Comparison of ENCODE assay signal across 14 cellular contexts in genomic region chr13:73056054-73056962, GRCh38. TPM values are rescaled to one million over a fixed set of nuclear protein-coding genes. Genes with fewer than 3 reads are reported as not detected.
A peak's percentile ranks its signal among the peaks of the same experiment; 100 is the strongest.
DNase-seq lines count a peak whose midpoint lies in the region; ATAC-seq and TF ChIP-seq lines count a peak whose summit lies in the region.
"Had no signal": no experiment of that assay in that cellular context is flagged by ENCODE, and none has a peak within 500 bp of the region (broad histone marks: within the 10 kb centered on the region; RNA-seq: fewer than 3 reads in every experiment).

No MANE protein-coding gene starts in this region.

- no peak for ATAC-seq in activated CD4-positive, alpha-beta T cell treated with anti-CD3 and anti-CD28 coated beads for 36 hours
- ATAC-seq: gastrocnemius medialis had no signal

- peaks cover 22% of the 10 kb centered on the region for H3K27me3 Mint-ChIP-seq in activated naive CD4-positive, alpha-beta T cell treated with anti-CD3 and anti-CD28 coated beads for 36 hours (ENCODE audit: low read depth)
- H3K27me3 Mint-ChIP-seq in activated CD4-positive, alpha-beta T cell treated with anti-CD3 and anti-CD28 coated beads for 36 hours = peaks cover 24% of the 10 kb centered on the region

- POLR2A ChIA-PET in activated CD4-positive, alpha-beta T cell treated with anti-CD3 and anti-CD28 coated beads for 36 hours (lab: Charles Lee) = interaction anchor here (0.6 kb wide), 1 partner anchor 592 kb away, joined by 3 read pairs; no protein-coding TSS in a partner anchor

- no peak overlapping the region for H3K4me3 ChIP-seq in astrocyte of the cerebellum (ENCODE audit: low read depth, low read length)
- H3K4me3 ChIP-seq: gastrocnemius medialis had no signal

- DNase-seq in A172 (ENCODE audit: low spot score) (peak; percentile 78), HS-27A (ENCODE audit: low read depth) (peak; percentile 60), astrocyte of the cerebellum (ENCODE audit: low read depth) (peak; percentile 80), kidney tubule cell (ENCODE audit: low spot score) (peak; percentile 94), iPS-NIHi11 (ENCODE audit: low spot score) (no peak), globus pallidus (ENCODE audit: low spot score) (no peak)
- no peak for DNase-seq in activated naive CD4-positive, alpha-beta T cell treated with anti-CD3 and anti-CD28 coated beads for 36 hours
- DNase-seq in activated CD4-positive, alpha-beta T cell treated with anti-CD3 and anti-CD28 coated beads for 36 hours = no peak
- DNase-seq: activated CD4-positive, alpha-beta T cell treated with anti-CD3 and anti-CD28 coated beads for 4 hours; activated naive CD8-positive, alpha-beta T cell treated with anti-CD3 and anti-CD28 coated beads, Interleukin-2, amount 10 ng/mL, durations not matched to agents 7 days and 5 days; gastrocnemius medialis; NCI-H1092 treated with DMSO at 0.1 percent for 48 hours; stimulated activated CD4-positive, alpha-beta T cell treated with anti-CD3 and anti-CD28 coated beads, Interleukin-4, amount 100 ng/mL, for 1 hour had no signal

- H3K36me3 Mint-ChIP-seq in activated naive CD4-positive, alpha-beta T cell treated with anti-CD3 and anti-CD28 coated beads for 36 hours (ENCODE audit: low read depth) = no peaks in the 10 kb centered on the region
- H3K36me3 Mint-ChIP-seq in activated CD4-positive, alpha-beta T cell treated with anti-CD3 and anti-CD28 coated beads for 36 hours (ENCODE audit: low read depth) = no peaks in the 10 kb centered on the region
- H3K36me3 Mint-ChIP-seq: activated naive CD8-positive, alpha-beta T cell treated with anti-CD3 and anti-CD28 coated beads, Interleukin-2, amount 10 ng/mL, durations not matched to agents 7 days and 5 days had no signal

- TF ChIP-seq CTCF in astrocyte of the cerebellum (IDR thresholded peaks at IDR 0.05; ENCODE audit: low read depth, low read length, missing control alignments) = no peak

- no peak overlapping the region for H3K27ac Mint-ChIP-seq in activated naive CD4-positive, alpha-beta T cell treated with anti-CD3 and anti-CD28 coated beads for 36 hours
- no peak overlapping the region for H3K27ac Mint-ChIP-seq in activated CD4-positive, alpha-beta T cell treated with anti-CD3 and anti-CD28 coated beads for 36 hours
- H3K27ac Mint-ChIP-seq: activated naive CD8-positive, alpha-beta T cell treated with anti-CD3 and anti-CD28 coated beads, Interleukin-2, amount 10 ng/mL, durations not matched to agents 7 days and 5 days; B cell had no signal

- in situ Hi-C loops in astrocyte of the cerebellum (cut with HindIII; ENCODE audit: low sequenced_read_pairs) = no loop called here

- H3K4me1 Mint-ChIP-seq in activated naive CD4-positive, alpha-beta T cell treated with anti-CD3 and anti-CD28 coated beads for 36 hours (ENCODE audit: low read depth) = peaks cover 15% of the 10 kb centered on the region
- peaks cover 16% of the 10 kb centered on the region for H3K4me1 Mint-ChIP-seq in activated CD4-positive, alpha-beta T cell treated with anti-CD3 and anti-CD28 coated beads for 36 hours

- CTCF ChIA-PET in activated naive CD4-positive, alpha-beta T cell treated with anti-CD3 and anti-CD28 coated beads for 36 hours (lab: Charles Lee) = interaction anchor here (0.6 to 1.4 kb wide), 2 partner anchors 16 to 19 kb away, joined by 3 read pairs; no protein-coding TSS in a partner anchor
- CTCF ChIA-PET in activated CD4-positive, alpha-beta T cell treated with anti-CD3 and anti-CD28 coated beads for 36 hours (lab: Charles Lee) = interaction anchor here (0.6 kb wide), 1 partner anchor 275 kb away, joined by 4 read pairs; no protein-coding TSS in a partner anchor

- no peaks in the 10 kb centered on the region for H3K9me3 Mint-ChIP-seq in activated naive CD4-positive, alpha-beta T cell treated with anti-CD3 and anti-CD28 coated beads for 36 hours
- H3K9me3 Mint-ChIP-seq in activated CD4-positive, alpha-beta T cell treated with anti-CD3 and anti-CD28 coated beads for 36 hours (ENCODE audit: low read depth) = no peaks in the 10 kb centered on the region
- H3K9me3 Mint-ChIP-seq: activated naive CD8-positive, alpha-beta T cell treated with anti-CD3 and anti-CD28 coated beads, Interleukin-2, amount 10 ng/mL, durations not matched to agents 7 days and 5 days had no signal

- no peak overlapping the region for H3K4me3 Mint-ChIP-seq in activated naive CD4-positive, alpha-beta T cell treated with anti-CD3 and anti-CD28 coated beads for 36 hours
- no peak overlapping the region for H3K4me3 Mint-ChIP-seq in activated CD4-positive, alpha-beta T cell treated with anti-CD3 and anti-CD28 coated beads for 36 hours
- H3K4me3 Mint-ChIP-seq: activated naive CD8-positive, alpha-beta T cell treated with anti-CD3 and anti-CD28 coated beads, Interleukin-2, amount 10 ng/mL, durations not matched to agents 7 days and 5 days; B cell had no signal

- intact Hi-C loops in activated naive CD4-positive, alpha-beta T cell treated with anti-CD3 and anti-CD28 coated beads for 36 hours (cut with micrococcal nuclease) = loop anchor here (10.0 kb wide), 2 partner anchors 192 to 1078 kb away; partner anchors contain the start of gene KLF12
- intact Hi-C loops in activated CD4-positive, alpha-beta T cell treated with anti-CD3 and anti-CD28 coated beads for 36 hours (cut with DNase I, micrococcal nuclease) = loop anchor here in 1 of 2 experiments (5.0 kb wide), 1 partner anchor 651 kb away; no protein-coding TSS in a partner anchor

RNA-seq across cellular contexts. Expression of gene KLF5, which starts 2.5 kb away (rescaled TPM):
- total RNA-seq in A172 (2014; rRNA removed; shearing (Covaris generic)) = 10.4 and 11.5 TPM in 2 replicates
- total RNA-seq in activated naive CD4-positive, alpha-beta T cell treated with anti-CD3 and anti-CD28 coated beads for 36 hours = 1 to 10 TPM; 1.3 to 1.9 TPM
- total RNA-seq in activated CD4-positive, alpha-beta T cell treated with anti-CD3 and anti-CD28 coated beads for 36 hours = 1 to 10 TPM; 2.3 to 4.6 TPM

Comparison
In these comparisons a context has a peak if more than half of its experiments do, and no peak if none do; other contexts are left out.
1. DNase-seq: peak in A172 (single experiment), HS-27A (single experiment), astrocyte of the cerebellum (single experiment) and kidney tubule cell (single experiment); none in activated naive CD4-positive, alpha-beta T cell treated with anti-CD3 and anti-CD28 coated beads for 36 hours (single experiment), activated CD4-positive, alpha-beta T cell treated with anti-CD3 and anti-CD28 coated beads for 36 hours (single experiment), iPS-NIHi11 (single experiment) and globus pallidus (single experiment).